In genomic region chr3:38628835-38629234, GRCh38 we compare ENCODE assay signal across 27 cellular contexts. TPM values are rescaled to one million over a fixed set of nuclear protein-coding genes. Genes with fewer than 3 reads are reported as not detected.
DNase-seq lines count a peak whose midpoint lies in the region; ATAC-seq, FAIRE-seq and TF ChIP-seq lines count a peak whose summit lies in the region.
"Had no signal": no experiment of that assay in that cellular context is flagged by ENCODE, and none has a peak within 500 bp of the region (broad histone marks: within the 10 kb centered on the region; RNA-seq: fewer than 3 reads in every experiment).

No MANE protein-coding gene starts in this region.

- H3K79me2 ChIP-seq in H1 (ENCODE audit: control insufficient read depth in 1 of 2, insufficient read depth in 2 of 2, low read length in 2 of 2), result no peaks in the 10 kb centered on the region

- no peaks in the 10 kb centered on the region for H3K36me3 ChIP-seq in H1 (ENCODE audit: control insufficient read depth in 2 of 4, insufficient read depth in 4 of 4, low read length in 3 of 4)
- H3K36me3 ChIP-seq in neuronal stem cell (replicated peaks in 1 of 2; ENCODE audit: control insufficient read depth in 2 of 2, insufficient read depth in 2 of 2, low read length in 2 of 2), result no peaks in the 10 kb centered on the region
- H3K36me3 ChIP-seq in lower lobe of right lung, result no peaks in the 10 kb centered on the region
- H3K36me3 ChIP-seq: BE2C, BLaER1 had no signal

- DNase-seq in left ventricle myocardium superior, result peak; percentile 9
- DNase-seq in Right ventricle myocardium superior, result no peak
- no peak for DNase-seq in H1 (ENCODE audit: low read depth in 1 of 2, low spot score in 2 of 2)
- no peak for DNase-seq in neuronal stem cell (ENCODE audit: low spot score)
- no peak for DNase-seq in lower lobe of right lung
- DNase-seq in foreskin fibroblast, result no peak
- DNase-seq: 8988T; ACHN; BE2C; C1 segment of cervical spinal cord; CD4-positive, alpha-beta memory T cell; CD4-positive, CD25-positive, alpha-beta regulatory T cell; CD8-positive, alpha-beta memory T cell; COR-L47; DMS 273 treated with DMSO at 0.1 percent for 48 hours; DMS153; DMS53; DMS79; DND-41; EL; GDM1 had no signal

- H3K56ac ChIP-seq in H1 (replicated peaks; ENCODE audit: insufficient read length, low read depth, low read length), result no peak overlapping the region

- TF ChIP-seq POLR2A in H1 (IDR thresholded peaks at IDR 0.05; ENCODE audit: control extremely low read depth in 1 of 2, low read depth in 2 of 2, low read length in 2 of 2), result no peak

- POLR2A ChIA-PET in H1 (lab: Charles Lee; ENCODE audit: partially characterized antibody), result interaction anchor here (1.0 to 1.3 kb wide), 2 partner anchors 14 to 107 kb away, joined by 3 read pairs; no protein-coding TSS in a partner anchor

- H3K27ac ChIP-seq in H1 (ENCODE audit: low read depth, low read length) (no peak overlapping the region), neuronal stem cell (replicated peaks; ENCODE audit: low read length) (no peak overlapping the region), lower lobe of right lung (no peak overlapping the region)
- H3K27ac ChIP-seq: BLaER1 had no signal

- ATAC-seq in left ventricle myocardium superior, result no peak
- ATAC-seq in Right ventricle myocardium superior (ENCODE audit: poor library complexity), result no peak
- ATAC-seq in lower lobe of right lung, result no peak

- no peak overlapping the region for H2BK20ac ChIP-seq in H1 (ENCODE audit: low read length)

- peaks cover 0 to 3% of the 10 kb centered on the region in 2 experiments for H4K20me1 ChIP-seq in H1 (replicated peaks in 1 of 2; ENCODE audit: control insufficient read depth in 1 of 2, insufficient read depth in 2 of 2, low read length in 2 of 2)
- H4K20me1 ChIP-seq: BLaER1 had no signal

- CTCF ChIA-PET in H1 (lab: Charles Lee; ENCODE audit: partially characterized antibody), result interaction anchor here (0.8 to 30.9 kb wide), 23 partner anchors 5 to 371 kb away, joined by 3 to 538 read pairs (median 4); partner anchors contain the start of gene SCN5A

- H3K4me3 ChIP-seq in H1 (ENCODE audit: extremely low read depth in 1 of 4, insufficient read depth in 2 of 4, low read depth in 3 of 4, low read length in 4 of 4) (no peak overlapping the region), neuronal stem cell (ENCODE audit: low read length in 2 of 2) (no peak overlapping the region), lower lobe of right lung (no peak overlapping the region), foreskin fibroblast (ENCODE audit: low read depth in 1 of 2, low read length in 2 of 2) (no peak overlapping the region)
- H3K4me3 ChIP-seq: BLaER1, GM12878 had no signal

- H3K23ac ChIP-seq in H1 (ENCODE audit: insufficient read length) (no peak overlapping the region), neuronal stem cell (ENCODE audit: low read depth, low read length, poor library complexity) (no peak overlapping the region)

- H3K4me2 ChIP-seq in H1 (ENCODE audit: insufficient read depth in 1 of 2, low read depth in 2 of 2, low read length in 2 of 2), result no peak overlapping the region
- H3K4me2 ChIP-seq in neuronal stem cell (ENCODE audit: insufficient read depth, low read length, poor library complexity, severe bottlenecking), result no peak overlapping the region
- H3K4me2 ChIP-seq: BLaER1 had no signal

- no peak for TF ChIP-seq CTCF in H1 (IDR thresholded peaks at IDR 0.05; ENCODE audit: control extremely low read depth in 1 of 3, insufficient read depth in 1 of 3, low read depth in 1 of 3, low read length in 3 of 3)
- TF ChIP-seq CTCF in lower lobe of right lung (IDR thresholded peaks at IDR 0.05), result no peak
- no peak for TF ChIP-seq CTCF in foreskin fibroblast (IDR thresholded peaks at IDR 0.05; ENCODE audit: low read depth, low read length)

- WGBS in H1 (ENCODE audit: extremely low coverage in 1 of 2, insufficient coverage in 1 of 2, insufficient read length in 1 of 2, insufficient replicate concordance in 2 of 2, low coverage in 1 of 2, low lambda C conversion rate in 2 of 2, missing lambda C conversion rate in 1 of 2), 2 experiments, result 93% methylated on average over 5 of the region's 5 CpGs; no CpG with 5 or more reads in 1 of the 2 experiments
- no CpG with 5 or more reads among the region's 5 CpGs for WGBS in neuronal stem cell (ENCODE audit: extremely low coverage in 2 of 2, insufficient read length in 2 of 2, insufficient replicate concordance in 1 of 2), 2 donors

- no peak for TF ChIP-seq RAD21 in H1 (IDR thresholded peaks at IDR 0.05 in 1 of 2, conservative IDR thresholded peaks at IDR 0.05 in 1 of 2; ENCODE audit: low read depth in 2 of 2, low read length in 2 of 2)

- no peak overlapping the region for H2BK5ac ChIP-seq in H1 (ENCODE audit: low read depth, low read length)
- no peak overlapping the region for H2BK5ac ChIP-seq in neuronal stem cell (ENCODE audit: low read length)

- H3K4ac ChIP-seq in H1 (replicated peaks; ENCODE audit: insufficient read length, low read depth, low read length) (no peak overlapping the region), neuronal stem cell (ENCODE audit: low read length) (no peak overlapping the region)

- H3K23me2 ChIP-seq in H1 (ENCODE audit: low read depth, low read length), result no peaks in the 10 kb centered on the region

- H2AFZ ChIP-seq in H1 (ENCODE audit: low read length) (no peak overlapping the region), neuronal stem cell (ENCODE audit: low read length) (no peak overlapping the region)

- H3K79me1 ChIP-seq in H1 (ENCODE audit: low read depth, low read length), result no peaks in the 10 kb centered on the region
- H3K79me1 ChIP-seq in neuronal stem cell (ENCODE audit: low read depth, low read length), result no peaks in the 10 kb centered on the region

- H4K91ac ChIP-seq in H1 (replicated peaks; ENCODE audit: insufficient read length, low read length), result no peak overlapping the region
- H4K91ac ChIP-seq in neuronal stem cell (ENCODE audit: low read depth, low read length, poor library complexity), result no peak overlapping the region

- no peak for TF ChIP-seq EP300 in H1 (IDR thresholded peaks at IDR 0.05; ENCODE audit: borderline replicate concordance in 1 of 2, low read depth in 2 of 2, low read length in 2 of 2)

- intact Hi-C loops in left ventricle myocardium superior (cut with micrococcal nuclease), result no loop called here
- intact Hi-C loops in Right ventricle myocardium superior (cut with DNase I), result no loop called here
- intact Hi-C loops in lower lobe of right lung (cut with DNase I), result no loop called here

- H3K27me3 ChIP-seq in H1 (replicated peaks in 1 of 4; ENCODE audit: control insufficient read depth in 3 of 4, extremely low read depth in 1 of 4, insufficient read depth in 3 of 4, low read length in 3 of 4), result no peaks in the 10 kb centered on the region
- peaks cover 0 to 56% (median 0%) of the 10 kb centered on the region in 3 experiments for H3K27me3 ChIP-seq in neuronal stem cell (ENCODE audit: control insufficient read depth in 3 of 3, insufficient read depth in 3 of 3, low read depth in 1 of 3, low read length in 3 of 3)
- no peaks in the 10 kb centered on the region for H3K27me3 ChIP-seq in lower lobe of right lung (ENCODE audit: low read depth)
- H3K27me3 ChIP-seq: BE2C, BLaER1 had no signal

- FAIRE-seq in H1 (lab: Jason Lieb, UNC), result no peak
- FAIRE-seq: A204.1, GM12878, GM12892, GM18507 had no signal

- no peak overlapping the region for H2BK120ac ChIP-seq in H1 (replicated peaks; ENCODE audit: low read depth, low read length)
- H2BK120ac ChIP-seq in neuronal stem cell (ENCODE audit: low read depth, low read length), result no peak overlapping the region

- H3K4me1 ChIP-seq in H1 (replicated peaks in 1 of 4; ENCODE audit: control insufficient read depth in 3 of 4, insufficient read depth in 4 of 4, low read length in 3 of 4) (peaks cover 0 to 11% (median 4%) of the 10 kb centered on the region in 4 experiments; a peak in 6 of 7 replicates), neuronal stem cell (ENCODE audit: control insufficient read depth in 2 of 2, insufficient read depth in 1 of 2, low read depth in 1 of 2, low read length in 2 of 2) (peaks cover 0 to 12% of the 10 kb centered on the region in 2 donors), lower lobe of right lung (no peaks in the 10 kb centered on the region)
- H3K4me1 ChIP-seq: BE2C had no signal

- H3K14ac ChIP-seq in H1 (ENCODE audit: insufficient read length), result no peak overlapping the region
- H3K14ac ChIP-seq in neuronal stem cell (ENCODE audit: low read length), result no peak overlapping the region

- H4K5ac ChIP-seq in H1 (ENCODE audit: insufficient read length, low read depth, low read length), result no peak overlapping the region

- H3K9ac ChIP-seq in H1 (replicated peaks in 1 of 4; ENCODE audit: extremely low read depth in 1 of 4, low read depth in 3 of 4, low read length in 3 of 4) (no peak overlapping the region), neuronal stem cell (ENCODE audit: low read depth, low read length, poor library complexity) (no peak overlapping the region)
- H3K9ac ChIP-seq: BLaER1 had no signal

- H4K8ac ChIP-seq in H1 (ENCODE audit: extremely low read depth, insufficient read depth, low read length) (peak overlapping the region; percentile 29; the same call in 1 of the 2 replicates), neuronal stem cell (ENCODE audit: low read depth, low read length) (no peak overlapping the region)

- H2BK15ac ChIP-seq in H1 (ENCODE audit: low read length) (0 out of 2 replicates have a peak overlapping the region, but pooled peaks have one; percentile 25), neuronal stem cell (ENCODE audit: low read length) (no peak overlapping the region)

- H2AK5ac ChIP-seq in H1 (ENCODE audit: low read depth, low read length) (no peak overlapping the region), neuronal stem cell (ENCODE audit: low read depth, low read length) (peak overlapping the region; percentile 4)

- H3K9me3 ChIP-seq in H1 (ENCODE audit: insufficient read depth in 2 of 2, low read depth in 1 of 2, low read length in 1 of 2), result no peaks in the 10 kb centered on the region
- no peaks in the 10 kb centered on the region for H3K9me3 ChIP-seq in neuronal stem cell (replicated peaks in 1 of 2; ENCODE audit: control insufficient read depth in 2 of 2, insufficient read depth in 1 of 2, low read depth in 1 of 2, low read length in 2 of 2)
- H3K9me3 ChIP-seq in lower lobe of right lung, result no peaks in the 10 kb centered on the region
- H3K9me3 ChIP-seq: BE2C, BLaER1 had no signal

- H3K18ac ChIP-seq in H1 (ENCODE audit: extremely low read depth, low read length) (no peak overlapping the region), neuronal stem cell (ENCODE audit: low read length) (no peak overlapping the region)

- H2BK12ac ChIP-seq in H1 (ENCODE audit: low read depth, low read length), result no peak overlapping the region
- no peak overlapping the region for H2BK12ac ChIP-seq in neuronal stem cell (ENCODE audit: low read length)

RNA-seq across cellular contexts. Expression of gene SCN5A, which starts 20.7 kb away (rescaled TPM):
- total RNA-seq in left ventricle myocardium superior (133 TPM), Right ventricle myocardium superior (162 TPM), lower lobe of right lung (0.24 TPM)
- total RNA-seq in H1 (2021; fragmentation: NEBNext Ultra II Directional; extraction: Animal tissue kit (Norgen Biotek cat#: 25700)), result 11.4 and 16.5 TPM in 2 replicates
- polyA plus RNA-seq in H1 (2011; rRNA removed), result 4.8 and 6.8 TPM in 2 replicates
- polyA plus RNA-seq in H1 (2011; cell fraction: cytosol; rRNA removed), result 4.0 TPM
- polyA plus RNA-seq in H1 (2011; cell fraction: nucleus; rRNA removed), result 14.7 TPM
- polyA plus RNA-seq in H1 (2012, experiment 1 of 2), result 4.1 to 5.5 TPM (median 4.6 TPM) in 4 replicates
- polyA plus RNA-seq in H1 (2012, experiment 2 of 2), result 2.6 TPM
- polyA plus RNA-seq in H1 (2013, experiment 1 of 2), result 5.3 TPM
- polyA plus RNA-seq in H1 (2013, experiment 2 of 2), result 5.8 TPM
- polyA minus RNA-seq in H1 (2011; rRNA and poly(A)+ RNA removed), result 12.6 and 14.0 TPM in 2 replicates
- polyA minus RNA-seq in H1 (2011; cell fraction: cytosol; rRNA and poly(A)+ RNA removed), result 5.4 TPM
- 14.3 TPM for polyA minus RNA-seq in H1 (2011; cell fraction: nucleus; rRNA and poly(A)+ RNA removed)
- polyA plus RNA-seq in neuronal stem cell (2013, experiment 1 of 2), result 1.3 TPM
- 1.5 TPM for polyA plus RNA-seq in neuronal stem cell (2013, experiment 2 of 2)
- total RNA-seq: CD4-positive, CD25-positive, alpha-beta regulatory T cell; GM12878 had no signal
- polyA plus RNA-seq: CD14-positive monocyte; CD4-positive, alpha-beta memory T cell; CD4-positive, CD25-positive, alpha-beta regulatory T cell; CD8-positive, alpha-beta memory T cell; GM12878 had no signal
